In genomic region chr9:5715548-5716127, GRCh38 we compare ENCODE assay signal across 22 cellular contexts.
"Had no signal": no experiment of that assay in that cellular context is flagged by ENCODE, and none has a peak within 500 bp of the region (broad histone marks: within the 10 kb centered on the region; RNA-seq: fewer than 3 reads in every experiment).

No MANE protein-coding gene starts in this region.

- H3K4me1 ChIP-seq: ascending aorta, right atrium auricular region had no signal

- H3K27ac ChIP-seq: ascending aorta, left ventricle myocardium inferior, right atrium auricular region, stomach, thyroid gland, upper lobe of left lung, vagina had no signal

- DNase-seq: activated CD4-positive, alpha-beta T cell treated with anti-CD3 and anti-CD28 coated beads for 1 hour; activated CD4-positive, alpha-beta T cell treated with anti-CD3 and anti-CD28 coated beads, Interleukin-2, amount 50 U/mL, for 1 hour; activated effector memory CD4-positive, alpha-beta T cell treated with anti-CD3 and anti-CD28 coated beads, Interleukin-2, amount 50 U/mL, for 16 hours; activated naive CD4-positive, alpha-beta T cell treated with anti-CD3 and anti-CD28 coated beads, Interleukin-2, amount 10 ng/mL, durations not matched to agents 7 days and 5 days; activated naive CD8-positive, alpha-beta T cell treated with anti-CD3 and anti-CD28 coated beads, Interleukin-2, amount 10 ng/mL, durations not matched to agents 7 days and 5 days; activated T-cell treated with anti-CD3 and anti-CD28 coated beads for 4 hours; effector CD4-positive, alpha-beta T cell; left ventricle myocardium inferior; midbrain; nucleus accumbens; stimulated activated CD4-positive, alpha-beta T cell treated with anti-CD3 and anti-CD28 coated beads, Interleukin-15, amount 100 ng/mL, for 24 hours; stimulated activated CD4-positive, alpha-beta T cell treated with anti-CD3 and anti-CD28 coated beads, Interleukin-2, amount 100 ng/mL, for 24 hours; stimulated activated naive B cell treated with anti-CD40 and anti-IgM and Interleukin-4, amounts not matched to agents 10 μg/mL and 1 μg/mL and 100 μg/mL, for 72 hours; stomach; T-cell; upper lobe of left lung had no signal

- H3K36me3 ChIP-seq: thyroid gland had no signal

- H3K9me3 ChIP-seq: thyroid gland, upper lobe of left lung, vagina had no signal

- H3K4me3 ChIP-seq: ascending aorta, left ventricle myocardium inferior, lung, right atrium auricular region, stomach, thyroid gland, upper lobe of left lung, vagina had no signal

- ATAC-seq: naive thymus-derived CD4-positive, alpha-beta T cell; stimulated activated naive B cell treated with anti-CD40 and anti-IgM and Interleukin-4, amounts not matched to agents 10 μg/mL and 1 μg/mL and 100 μg/mL, for 72 hours; T-cell had no signal

- H3K27me3 ChIP-seq: ascending aorta, right atrium auricular region, stomach, thyroid gland, upper lobe of left lung, vagina had no signal
